8 cellular contexts compared by ENCODE assay signal in the genomic region with DNA sequence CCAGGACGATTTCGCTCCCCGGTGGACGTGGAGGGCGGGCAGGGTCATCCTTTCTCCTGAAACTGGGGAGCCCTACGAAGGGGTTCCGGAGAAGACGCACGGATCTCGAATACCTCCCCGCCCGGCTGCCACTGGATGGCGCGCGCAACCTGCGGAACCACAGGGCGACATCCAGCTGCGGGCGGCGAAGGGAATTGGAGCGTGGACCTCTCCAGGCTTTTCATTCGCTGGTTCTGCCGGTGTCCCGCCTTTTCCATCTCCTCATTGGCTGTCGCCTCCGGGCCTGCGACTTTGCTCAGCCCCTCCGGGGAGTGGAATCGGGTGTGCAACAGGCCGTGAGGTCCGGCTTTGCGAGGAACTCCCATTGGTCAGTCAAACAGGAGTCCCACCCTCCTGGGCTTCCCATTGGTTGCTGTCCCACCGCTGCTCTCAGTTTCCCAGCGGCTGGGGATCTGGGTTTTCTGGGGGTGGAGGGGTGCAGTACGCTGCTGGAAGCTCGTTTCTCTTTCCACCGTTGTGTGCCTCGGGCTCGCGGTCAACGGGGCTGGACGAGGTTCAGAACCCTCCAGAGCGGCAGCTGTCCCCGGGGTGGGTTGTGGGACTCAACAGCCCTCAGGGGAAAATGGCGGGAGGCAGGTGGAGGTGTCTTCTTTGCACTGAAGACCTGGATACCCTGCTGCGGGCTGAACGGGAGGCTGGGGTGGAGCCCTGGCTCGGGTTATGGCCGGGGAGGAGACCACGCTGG. TPM values are rescaled to one million over a fixed set of nuclear protein-coding genes. Genes with fewer than 3 reads are reported as not detected.
DNase-seq lines count a peak whose midpoint lies in the region; ATAC-seq and TF ChIP-seq lines count a peak whose summit lies in the region.

No MANE protein-coding gene starts in this region.

- peak; percentile 86 for ATAC-seq in GM21737 (IDR thresholded peaks at IDR 0.05; ENCODE audit: unreplicated experiment)
- ATAC-seq in activated T-helper 17 cell treated with anti-CD3 and anti-CD28 coated beads, Interleukin-2, amount 50 U/mL, for 72 hours (replicated peaks), result peak; percentile 99
- peak; percentile 96 to 99 (median 98) for ATAC-seq in natural killer cell

- H3K27ac Mint-ChIP-seq in activated T-helper 17 cell treated with anti-CD3 and anti-CD28 coated beads, Interleukin-2, amount 50 U/mL, for 72 hours, result peak overlapping the region; percentile 87
- H3K27ac Mint-ChIP-seq in natural killer cell, result peak overlapping the region; percentile 69 to 86

- peaks cover 5% of the 10 kb centered on the region for H3K9me3 Mint-ChIP-seq in activated T-helper 17 cell treated with anti-CD3 and anti-CD28 coated beads, Interleukin-2, amount 50 U/mL, for 72 hours
- H3K9me3 Mint-ChIP-seq in natural killer cell, result peaks cover 0 to 3% of the 10 kb centered on the region in 2 donors

- no peaks in the 10 kb centered on the region for H3K27me3 Mint-ChIP-seq in activated T-helper 17 cell treated with anti-CD3 and anti-CD28 coated beads, Interleukin-2, amount 50 U/mL, for 72 hours
- H3K27me3 Mint-ChIP-seq in natural killer cell (ENCODE audit: low read depth in 2 of 2), result no peaks in the 10 kb centered on the region

- TF ChIP-seq CTCF in fibroblast of pulmonary artery (IDR thresholded peaks at IDR 0.05; ENCODE audit: low read length, missing control alignments), result peak; percentile 60
- TF ChIP-seq CTCF in natural killer cell (IDR thresholded peaks at IDR 0.05), result peak; percentile 49

- H3K9me3 ChIP-seq in KOPT-K1 (ENCODE audit: insufficient read depth, low read length, poor library complexity, severe bottlenecking), result peaks cover 5% of the 10 kb centered on the region

- no peaks in the 10 kb centered on the region for H3K4me1 Mint-ChIP-seq in activated T-helper 17 cell treated with anti-CD3 and anti-CD28 coated beads, Interleukin-2, amount 50 U/mL, for 72 hours
- peaks cover 0 to 10% of the 10 kb centered on the region in 2 donors for H3K4me1 Mint-ChIP-seq in natural killer cell

- DNase-seq in DMS53 treated with DMSO at 0.1 percent for 48 hours (lab: John Stamatoyannopoulos, UW; ENCODE audit: unreplicated experiment) (peak; percentile 93), RKO (ENCODE audit: low spot score) (peak; percentile 97), fibroblast of pulmonary artery (ENCODE audit: low read depth) (peak; percentile 99), natural killer cell (peak; percentile 90)
- peak; percentile 84 to 93 (median 90) for DNase-seq in stimulated activated naive CD4-positive, alpha-beta T cell (lab: John Stamatoyannopoulos, UW)

- intact Hi-C loops in natural killer cell (cut with micrococcal nuclease), result loop anchor here (10.0 kb wide), 1 partner anchor 586 kb away; a partner anchor contains a TSS

- peak overlapping the region; percentile 85 for H3K4me3 ChIP-seq in fibroblast of pulmonary artery (replicated peaks; ENCODE audit: low read depth, low read length)

- H3K27ac ChIP-seq in KOPT-K1 (ENCODE audit: low read depth, low read length, poor library complexity, severe bottlenecking), result peak overlapping the region; percentile 42

- peak overlapping the region; percentile 91 for H3K4me3 Mint-ChIP-seq in activated T-helper 17 cell treated with anti-CD3 and anti-CD28 coated beads, Interleukin-2, amount 50 U/mL, for 72 hours
- peak overlapping the region; percentile 92 for H3K4me3 Mint-ChIP-seq in natural killer cell

- no peaks in the 10 kb centered on the region for H3K36me3 ChIP-seq in KOPT-K1 (ENCODE audit: insufficient read depth, low read length)

- no peaks in the 10 kb centered on the region for H3K36me3 Mint-ChIP-seq in activated T-helper 17 cell treated with anti-CD3 and anti-CD28 coated beads, Interleukin-2, amount 50 U/mL, for 72 hours (ENCODE audit: low read depth)
- peaks cover 6% of the 10 kb centered on the region for H3K36me3 Mint-ChIP-seq in natural killer cell

RNA-seq across cellular contexts. Expression of a gene that starts 14.5 kb away (rescaled TPM):
- not detected for total RNA-seq in activated T-helper 17 cell treated with anti-CD3 and anti-CD28 coated beads, Interleukin-2, amount 50 U/mL, for 72 hours
- total RNA-seq in natural killer cell, result not detected

RNA-seq across cellular contexts. Expression of a gene that starts 55.3 kb away (rescaled TPM):
- not detected for total RNA-seq in activated T-helper 17 cell treated with anti-CD3 and anti-CD28 coated beads, Interleukin-2, amount 50 U/mL, for 72 hours
- total RNA-seq in natural killer cell, result not detected

Comparison
In these comparisons a context has a peak if more than half of its experiments do, and no peak if none do; other contexts are left out.
1. Peak in every context shown above with its lines: DNase-seq, ATAC-seq, H3K4me3 ChIP-seq and H3K27ac ChIP-seq.